18 cellular contexts compared by ENCODE assay signal in genomic region chr5:10367586-10367985, GRCh38. TPM values are rescaled to one million over a fixed set of nuclear protein-coding genes. Genes with fewer than 3 reads are reported as not detected.
DNase-seq lines count a peak whose midpoint lies in the region; ATAC-seq and TF ChIP-seq lines count a peak whose summit lies in the region.
"Had no signal": no experiment of that assay in that cellular context is flagged by ENCODE, and none has a peak within 500 bp of the region (broad histone marks: within the 10 kb centered on the region; RNA-seq: fewer than 3 reads in every experiment).

No MANE protein-coding gene starts in this region.

- CTCF ChIA-PET in mammary epithelial cell (lab: Charles Lee; ENCODE audit: low non-redundant PET) = interaction anchor here (0.7 kb wide), 1 partner anchor 9 kb away, joined by 4 read pairs; no protein-coding TSS in a partner anchor
- CTCF ChIA-PET in OCI-LY7 (lab: Charles Lee; ENCODE audit: unreplicated experiment) = no interaction called here

- H3K9ac ChIP-seq in mammary epithelial cell (ENCODE audit: insufficient read depth, low read length) = no peak overlapping the region

- in situ Hi-C loops in mammary epithelial cell (cut with MboI; ENCODE audit: low sequenced_read_pairs in 2 of 2) = no loop called here
- in situ Hi-C loops in gastrocnemius medialis (cut with MboI; ENCODE audit: low sequenced_read_pairs in 4 of 4) = no loop called here

- DNase-seq in activated naive CD4-positive, alpha-beta T cell treated with Interleukin-2 at 50 U/mL for 16 hours = no peak
- DNase-seq in mammary epithelial cell (no peak), gastrocnemius medialis (no peak), OCI-LY7 (ENCODE audit: low spot score) (no peak), NCI-H1417 (lab: John Stamatoyannopoulos, UW) (no peak)
- DNase-seq: Calu3; CD4-positive, CD25-positive, alpha-beta regulatory T cell; DMS79; MG63; NCI-H1092 treated with DMSO at 0.1 percent for 48 hours; NCI-H1694 treated with DMSO at 0.1 percent for 48 hours; SHP77 treated with DMSO at 0.1 percent for 48 hours had no signal

- no peak for TF ChIP-seq CTCF in VCaP (conservative IDR thresholded peaks at IDR 0.05)
- TF ChIP-seq CTCF in mammary epithelial cell (conservative IDR thresholded peaks at IDR 0.05 in 1 of 2, IDR thresholded peaks at IDR 0.05 in 1 of 2; ENCODE audit: extremely low read depth in 1 of 2, insufficient read depth in 1 of 2, low read depth in 1 of 2, low read length in 2 of 2) = no peak
- no peak for TF ChIP-seq CTCF in gastrocnemius medialis (IDR thresholded peaks at IDR 0.05 in 4 of 5, conservative IDR thresholded peaks at IDR 0.05 in 1 of 5)
- no peak for TF ChIP-seq CTCF in OCI-LY7 (conservative IDR thresholded peaks at IDR 0.05; ENCODE audit: low read length)

- no peaks in the 10 kb centered on the region for H3K27me3 Mint-ChIP-seq in activated naive CD4-positive, alpha-beta T cell treated with anti-CD3 and anti-CD28 coated beads, Interleukin-2, amount 50 U/mL, for 24 hours
- H3K27me3 Mint-ChIP-seq: CD4-positive, CD25-positive, alpha-beta regulatory T cell had no signal

- peaks cover 2% of the 10 kb centered on the region for H4K20me1 ChIP-seq in mammary epithelial cell (ENCODE audit: insufficient read depth, low read length)
- H4K20me1 ChIP-seq in OCI-LY7 (ENCODE audit: insufficient read depth, low read length) = peaks cover 25% of the 10 kb centered on the region

- ATAC-seq in gastrocnemius medialis = no peak
- ATAC-seq in HG02938 (IDR thresholded peaks at IDR 0.05; ENCODE audit: unreplicated experiment) = no peak
- ATAC-seq: HCT116 had no signal

- H3K27me3 ChIP-seq in mammary epithelial cell (ENCODE audit: insufficient read depth, low read length) (no peaks in the 10 kb centered on the region), gastrocnemius medialis (no peaks in the 10 kb centered on the region)
- H3K27me3 ChIP-seq: MG63 had no signal

- intact Hi-C loops in mammary epithelial cell (cut with micrococcal nuclease) = no loop called here
- intact Hi-C loops in gastrocnemius medialis (cut with DNase I; ENCODE audit: low total_unique reads) = no loop called here
- intact Hi-C loops in OCI-LY7 (cut with micrococcal nuclease; ENCODE audit: unreplicated experiment) = no loop called here

- H2AFZ ChIP-seq in mammary epithelial cell (ENCODE audit: low read depth, low read length) (no peak overlapping the region), OCI-LY7 (ENCODE audit: low read length) (no peak overlapping the region)

- H3K4me2 ChIP-seq in mammary epithelial cell (ENCODE audit: insufficient read depth, low read depth, low read length) = no peak overlapping the region
- H3K4me2 ChIP-seq in OCI-LY7 (ENCODE audit: low read length) = no peak overlapping the region

- 8% methylated on average over 1 of the region's 1 CpG for WGBS in mammary epithelial cell (ENCODE audit: low coverage, missing lambda C conversion rate)

- TF ChIP-seq POLR2A in gastrocnemius medialis (IDR thresholded peaks at IDR 0.05) = no peak

- no peaks in the 10 kb centered on the region for H3K36me3 ChIP-seq in mammary epithelial cell (ENCODE audit: insufficient read depth, low read length)
- H3K36me3 ChIP-seq in gastrocnemius medialis = no peaks in the 10 kb centered on the region
- peaks cover 11% of the 10 kb centered on the region for H3K36me3 ChIP-seq in OCI-LY7 (ENCODE audit: insufficient read depth, low read length)

- dilution Hi-C loops in mammary epithelial cell (cut with HindIII; ENCODE audit: low sequenced_read_pairs) = no loop called here

- H3K36me3 Mint-ChIP-seq in activated naive CD4-positive, alpha-beta T cell treated with anti-CD3 and anti-CD28 coated beads, Interleukin-2, amount 50 U/mL, for 24 hours = peaks cover 6% of the 10 kb centered on the region

- H3K79me2 ChIP-seq in mammary epithelial cell (ENCODE audit: insufficient read depth, low read length) = peaks cover 99% of the 10 kb centered on the region
- peaks cover 99% of the 10 kb centered on the region for H3K79me2 ChIP-seq in OCI-LY7 (ENCODE audit: insufficient read depth, low read depth, low read length)

- POLR2A ChIA-PET in OCI-LY7 (lab: Charles Lee) = interaction anchor here (0.6 to 1.6 kb wide), 11 partner anchors 10 to 225 kb away, joined by 3 to 8 read pairs (median 3); partner anchors contain the start of gene MARCHF6

- peak overlapping the region; percentile 55; the same call in 1 of the 2 replicates for H3K27ac ChIP-seq in VCaP
- H3K27ac ChIP-seq in mammary epithelial cell (ENCODE audit: insufficient read depth, low read depth, low read length) = peak overlapping the region; percentile 84
- H3K27ac ChIP-seq in gastrocnemius medialis = peak overlapping the region in 3 of 4 donors; percentile 53 to 77 (median 66)
- H3K27ac ChIP-seq in OCI-LY7 (ENCODE audit: low read depth, low read length, poor library complexity, severe bottlenecking) = no peak overlapping the region
- H3K27ac ChIP-seq: A549, HL-60 had no signal

- no peaks in the 10 kb centered on the region for H3K9me3 ChIP-seq in mammary epithelial cell (replicated peaks; ENCODE audit: insufficient read depth, low read length)
- no peaks in the 10 kb centered on the region for H3K9me3 ChIP-seq in gastrocnemius medialis
- H3K9me3 ChIP-seq in OCI-LY7 (ENCODE audit: low read length) = no peaks in the 10 kb centered on the region
- H3K9me3 ChIP-seq: A549, MG63 had no signal

- no peak overlapping the region for H3K27ac Mint-ChIP-seq in activated naive CD4-positive, alpha-beta T cell treated with anti-CD3 and anti-CD28 coated beads, Interleukin-2, amount 50 U/mL, for 24 hours

- H3K4me1 Mint-ChIP-seq in activated naive CD4-positive, alpha-beta T cell treated with anti-CD3 and anti-CD28 coated beads, Interleukin-2, amount 50 U/mL, for 24 hours = peaks cover 85% of the 10 kb centered on the region

- H3K4me1 ChIP-seq in mammary epithelial cell (ENCODE audit: insufficient read depth, low read length) (peaks cover 22% of the 10 kb centered on the region), gastrocnemius medialis (peaks cover 75 to 94% of the 10 kb centered on the region in 2 donors), OCI-LY7 (ENCODE audit: insufficient read depth, low read length, poor library complexity, severe bottlenecking) (peaks cover 3% of the 10 kb centered on the region)

- no peaks in the 10 kb centered on the region for H3K9me2 ChIP-seq in OCI-LY7 (ENCODE audit: insufficient read depth, low read length)

- no peaks in the 10 kb centered on the region for H3K9me3 Mint-ChIP-seq in activated naive CD4-positive, alpha-beta T cell treated with anti-CD3 and anti-CD28 coated beads, Interleukin-2, amount 50 U/mL, for 24 hours
- H3K9me3 Mint-ChIP-seq: CD4-positive, CD25-positive, alpha-beta regulatory T cell had no signal

- H3K4me3 ChIP-seq in mammary epithelial cell (replicated peaks in 1 of 3; ENCODE audit: insufficient read depth in 1 of 3, low read depth in 2 of 3, low read length in 3 of 3) = no peak overlapping the region
- H3K4me3 ChIP-seq in gastrocnemius medialis = no peak overlapping the region
- H3K4me3 ChIP-seq in OCI-LY7 (ENCODE audit: low read depth, low read length, poor library complexity, severe bottlenecking) = no peak overlapping the region
- H3K4me3 ChIP-seq: A549, MG63 had no signal

- peak overlapping the region; percentile 19 for H3K4me3 Mint-ChIP-seq in activated naive CD4-positive, alpha-beta T cell treated with anti-CD3 and anti-CD28 coated beads, Interleukin-2, amount 50 U/mL, for 24 hours

- no TSS peak for BruUV-seq in mammary epithelial cell (replicated peaks; lab: Mats Ljungman, UMichigan)
- BruUV-seq in OCI-LY7 (replicated peaks; lab: Mats Ljungman, UMichigan) = no TSS peak

RNA-seq across cellular contexts. Expression of gene MARCHF6, which starts 14.1 kb away (rescaled TPM):
- total RNA-seq in mammary epithelial cell = 100 to 1,000 TPM in 1 of 2 donors, 10 to 100 TPM in 1; 91.0 to 110 TPM
- 95.3 TPM for polyA plus RNA-seq in mammary epithelial cell
- polyA minus RNA-seq in mammary epithelial cell = 123 TPM
- total RNA-seq in gastrocnemius medialis = 100 to 1,000 TPM; 139 to 173 (median 146) TPM
- total RNA-seq in OCI-LY7 (2014; rRNA removed; shearing (Covaris generic)) = 48.2 and 118 TPM in 2 replicates
- 113 TPM in 2 replicates for total RNA-seq in OCI-LY7 (2022)

RNA-seq across cellular contexts. Expression of gene CMBL, which starts 59.9 kb away (rescaled TPM):
- 10 to 100 TPM in 1 of 2 donors, 1 to 10 TPM in 1; 2.5 to 17.3 TPM for total RNA-seq in mammary epithelial cell
- polyA plus RNA-seq in mammary epithelial cell = 28.8 TPM
- 37.3 TPM for polyA minus RNA-seq in mammary epithelial cell
- 10 to 100 TPM in 3 of 4 donors, 1 to 10 TPM in 1; 7.8 to 46.7 (median 35.6) TPM for total RNA-seq in gastrocnemius medialis
- not detected in 2 replicates for total RNA-seq in OCI-LY7 (2014; rRNA removed; shearing (Covaris generic))
- total RNA-seq in OCI-LY7 (2022) = 0.13 TPM in 1 of 2 replicates, not detected in the other
